In genomic region chr5:11596657-11597071, GRCh38 we compare ENCODE assay signal across 1 cellular context.
TF ChIP-seq lines count a peak whose summit lies in the region.

No MANE protein-coding gene starts in this region.

TF ChIP-seq in HepG2, 621 proteins besides CTCF, POLR2A, EP300 and RAD21 (continued from another document and continues in another):
- 0 out of 2 replicates have a peak, but pooled peaks have one; percentile 27 for TF ChIP-seq ZNF639 (CRISPR knock-in tag; conservative IDR thresholded peaks at IDR 0.05)
- no peak for TF ChIP-seq ZNF556 (CRISPR knock-in tag; IDR thresholded peaks at IDR 0.05; ENCODE audit: borderline replicate concordance)
- 0 out of 2 replicates have a peak, but pooled peaks have one; percentile 22 for TF ChIP-seq PHF8 (CRISPR knock-in tag; IDR thresholded peaks at IDR 0.05)
- TF ChIP-seq, protein P1, sequence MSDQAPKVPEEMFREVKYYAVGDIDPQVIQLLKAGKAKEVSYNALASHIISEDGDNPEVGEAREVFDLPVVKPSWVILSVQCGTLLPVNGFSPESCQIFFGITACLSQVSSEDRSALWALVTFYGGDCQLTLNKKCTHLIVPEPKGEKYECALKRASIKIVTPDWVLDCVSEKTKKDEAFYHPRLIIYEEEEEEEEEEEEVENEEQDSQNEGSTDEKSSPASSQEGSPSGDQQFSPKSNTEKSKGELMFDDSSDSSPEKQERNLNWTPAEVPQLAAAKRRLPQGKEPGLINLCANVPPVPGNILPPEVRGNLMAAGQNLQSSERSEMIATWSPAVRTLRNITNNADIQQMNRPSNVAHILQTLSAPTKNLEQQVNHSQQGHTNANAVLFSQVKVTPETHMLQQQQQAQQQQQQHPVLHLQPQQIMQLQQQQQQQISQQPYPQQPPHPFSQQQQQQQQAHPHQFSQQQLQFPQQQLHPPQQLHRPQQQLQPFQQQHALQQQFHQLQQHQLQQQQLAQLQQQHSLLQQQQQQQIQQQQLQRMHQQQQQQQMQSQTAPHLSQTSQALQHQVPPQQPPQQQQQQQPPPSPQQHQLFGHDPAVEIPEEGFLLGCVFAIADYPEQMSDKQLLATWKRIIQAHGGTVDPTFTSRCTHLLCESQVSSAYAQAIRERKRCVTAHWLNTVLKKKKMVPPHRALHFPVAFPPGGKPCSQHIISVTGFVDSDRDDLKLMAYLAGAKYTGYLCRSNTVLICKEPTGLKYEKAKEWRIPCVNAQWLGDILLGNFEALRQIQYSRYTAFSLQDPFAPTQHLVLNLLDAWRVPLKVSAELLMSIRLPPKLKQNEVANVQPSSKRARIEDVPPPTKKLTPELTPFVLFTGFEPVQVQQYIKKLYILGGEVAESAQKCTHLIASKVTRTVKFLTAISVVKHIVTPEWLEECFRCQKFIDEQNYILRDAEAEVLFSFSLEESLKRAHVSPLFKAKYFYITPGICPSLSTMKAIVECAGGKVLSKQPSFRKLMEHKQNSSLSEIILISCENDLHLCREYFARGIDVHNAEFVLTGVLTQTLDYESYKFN (CRISPR knock-in tag; conservative IDR thresholded peaks at IDR 0.05) = peak; percentile 93
- peak; percentile 93; the same call in 1 of the 2 replicates for TF ChIP-seq SOX5 (CRISPR knock-in tag; IDR thresholded peaks at IDR 0.05; ENCODE audit: borderline replicate concordance)
- peak; percentile 66; the same call in 1 of the 2 replicates for TF ChIP-seq PHF21A (CRISPR knock-in tag; IDR thresholded peaks at IDR 0.05)
- TF ChIP-seq ZKSCAN8 (CRISPR knock-in tag; IDR thresholded peaks at IDR 0.05; ENCODE audit: borderline replicate concordance) = peak; percentile 52; the same call in 1 of the 2 replicates
- peak; percentile 91 for TF ChIP-seq HDAC2 (CRISPR knock-in tag; IDR thresholded peaks at IDR 0.05)
- TF ChIP-seq ATF1 (CRISPR knock-in tag; IDR thresholded peaks at IDR 0.05) = peak; percentile 31; the same call in 1 of the 2 replicates
- TF ChIP-seq FOXO1 (CRISPR knock-in tag; IDR thresholded peaks at IDR 0.05) = peak; percentile 84; the same call in 1 of the 2 replicates
- no peak for TF ChIP-seq SATB2 (CRISPR knock-in tag; IDR thresholded peaks at IDR 0.05)
- TF ChIP-seq REPIN1 (CRISPR knock-in tag; IDR thresholded peaks at IDR 0.05; ENCODE audit: borderline replicate concordance, low read depth) = peak; percentile 51; the same call in 1 of the 2 replicates
- TF ChIP-seq ZNF543 (CRISPR knock-in tag; IDR thresholded peaks at IDR 0.05) = peak; percentile 59; the same call in 1 of the 2 replicates
- TF ChIP-seq, protein P2, sequence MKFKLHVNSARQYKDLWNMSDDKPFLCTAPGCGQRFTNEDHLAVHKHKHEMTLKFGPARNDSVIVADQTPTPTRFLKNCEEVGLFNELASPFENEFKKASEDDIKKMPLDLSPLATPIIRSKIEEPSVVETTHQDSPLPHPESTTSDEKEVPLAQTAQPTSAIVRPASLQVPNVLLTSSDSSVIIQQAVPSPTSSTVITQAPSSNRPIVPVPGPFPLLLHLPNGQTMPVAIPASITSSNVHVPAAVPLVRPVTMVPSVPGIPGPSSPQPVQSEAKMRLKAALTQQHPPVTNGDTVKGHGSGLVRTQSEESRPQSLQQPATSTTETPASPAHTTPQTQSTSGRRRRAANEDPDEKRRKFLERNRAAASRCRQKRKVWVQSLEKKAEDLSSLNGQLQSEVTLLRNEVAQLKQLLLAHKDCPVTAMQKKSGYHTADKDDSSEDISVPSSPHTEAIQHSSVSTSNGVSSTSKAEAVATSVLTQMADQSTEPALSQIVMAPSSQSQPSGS (CRISPR knock-in tag; IDR thresholded peaks at IDR 0.05) = peak; percentile 79
- 0 out of 2 replicates have a peak, but pooled peaks have one; percentile 61 for TF ChIP-seq DNMT3B (CRISPR knock-in tag; conservative IDR thresholded peaks at IDR 0.05)
- peak; percentile 91 for TF ChIP-seq HMG20B (CRISPR knock-in tag; conservative IDR thresholded peaks at IDR 0.05)
- TF ChIP-seq TFE3 (CRISPR knock-in tag; IDR thresholded peaks at IDR 0.05) = peak; percentile 66; the same call in 1 of the 2 replicates
- TF ChIP-seq CHD4 (IDR thresholded peaks at IDR 0.05; ENCODE audit: borderline replicate concordance, low read length) = peak; percentile 58; the same call in 1 of the 2 replicates
- peak; percentile 58; the same call in 1 of the 2 replicates for TF ChIP-seq ZNF281 (CRISPR knock-in tag; IDR thresholded peaks at IDR 0.05; ENCODE audit: borderline replicate concordance)
- TF ChIP-seq NRL (CRISPR knock-in tag; IDR thresholded peaks at IDR 0.05; ENCODE audit: borderline replicate concordance) = no peak
- peak; percentile 92 for TF ChIP-seq GATAD2A (CRISPR knock-in tag; IDR thresholded peaks at IDR 0.05)
- TF ChIP-seq ARNT2 (CRISPR knock-in tag; IDR thresholded peaks at IDR 0.05; ENCODE audit: low read depth) = no peak
- no peak for TF ChIP-seq ZNF451 (CRISPR knock-in tag; IDR thresholded peaks at IDR 0.05)
- peak; percentile 42; the same call in 1 of the 2 replicates for TF ChIP-seq THAP11 (CRISPR knock-in tag; IDR thresholded peaks at IDR 0.05)
- TF ChIP-seq HOXD1 (CRISPR knock-in tag; IDR thresholded peaks at IDR 0.05) = peak; percentile 88
- no peak for TF ChIP-seq THAP8 (CRISPR knock-in tag; IDR thresholded peaks at IDR 0.05; ENCODE audit: borderline replicate concordance)
- TF ChIP-seq ZNF772 (CRISPR knock-in tag; IDR thresholded peaks at IDR 0.05) = 0 out of 2 replicates have a peak, but pooled peaks have one; percentile 42
- peak; percentile 62; the same call in 1 of the 2 replicates for TF ChIP-seq ERF (CRISPR knock-in tag; IDR thresholded peaks at IDR 0.05)
- peak; percentile 58 for TF ChIP-seq ASH2L (IDR thresholded peaks at IDR 0.05; ENCODE audit: insufficient read length, low read depth, low read length)
- peak; percentile 58; the same call in 1 of the 2 replicates for TF ChIP-seq SALL1 (CRISPR knock-in tag; IDR thresholded peaks at IDR 0.05)
- no peak for TF ChIP-seq SCMH1 (CRISPR knock-in tag; IDR thresholded peaks at IDR 0.05; ENCODE audit: borderline replicate concordance)
- peak; percentile 55; the same call in 1 of the 2 replicates for TF ChIP-seq DPF2 (CRISPR knock-in tag; IDR thresholded peaks at IDR 0.05; ENCODE audit: borderline replicate concordance, low read depth)
- TF ChIP-seq NKX3-1 (CRISPR knock-in tag; IDR thresholded peaks at IDR 0.05) = no peak
- 0 out of 2 replicates have a peak, but pooled peaks have one; percentile 80 for TF ChIP-seq SSRP1 (CRISPR knock-in tag; IDR thresholded peaks at IDR 0.05)
- peak; percentile 79 for TF ChIP-seq ZMYM4 (CRISPR knock-in tag; IDR thresholded peaks at IDR 0.05)
- TF ChIP-seq GATA4 (IDR thresholded peaks at IDR 0.05; ENCODE audit: borderline replicate concordance, low read depth) = peak; percentile 93; the same call in 1 of the 2 replicates
- peak; percentile 61; the same call in 1 of the 2 replicates for TF ChIP-seq IRF2 (CRISPR knock-in tag; IDR thresholded peaks at IDR 0.05)
- peak; percentile 97 for TF ChIP-seq BCL6 (CRISPR knock-in tag; IDR thresholded peaks at IDR 0.05)
- TF ChIP-seq, protein P3, sequence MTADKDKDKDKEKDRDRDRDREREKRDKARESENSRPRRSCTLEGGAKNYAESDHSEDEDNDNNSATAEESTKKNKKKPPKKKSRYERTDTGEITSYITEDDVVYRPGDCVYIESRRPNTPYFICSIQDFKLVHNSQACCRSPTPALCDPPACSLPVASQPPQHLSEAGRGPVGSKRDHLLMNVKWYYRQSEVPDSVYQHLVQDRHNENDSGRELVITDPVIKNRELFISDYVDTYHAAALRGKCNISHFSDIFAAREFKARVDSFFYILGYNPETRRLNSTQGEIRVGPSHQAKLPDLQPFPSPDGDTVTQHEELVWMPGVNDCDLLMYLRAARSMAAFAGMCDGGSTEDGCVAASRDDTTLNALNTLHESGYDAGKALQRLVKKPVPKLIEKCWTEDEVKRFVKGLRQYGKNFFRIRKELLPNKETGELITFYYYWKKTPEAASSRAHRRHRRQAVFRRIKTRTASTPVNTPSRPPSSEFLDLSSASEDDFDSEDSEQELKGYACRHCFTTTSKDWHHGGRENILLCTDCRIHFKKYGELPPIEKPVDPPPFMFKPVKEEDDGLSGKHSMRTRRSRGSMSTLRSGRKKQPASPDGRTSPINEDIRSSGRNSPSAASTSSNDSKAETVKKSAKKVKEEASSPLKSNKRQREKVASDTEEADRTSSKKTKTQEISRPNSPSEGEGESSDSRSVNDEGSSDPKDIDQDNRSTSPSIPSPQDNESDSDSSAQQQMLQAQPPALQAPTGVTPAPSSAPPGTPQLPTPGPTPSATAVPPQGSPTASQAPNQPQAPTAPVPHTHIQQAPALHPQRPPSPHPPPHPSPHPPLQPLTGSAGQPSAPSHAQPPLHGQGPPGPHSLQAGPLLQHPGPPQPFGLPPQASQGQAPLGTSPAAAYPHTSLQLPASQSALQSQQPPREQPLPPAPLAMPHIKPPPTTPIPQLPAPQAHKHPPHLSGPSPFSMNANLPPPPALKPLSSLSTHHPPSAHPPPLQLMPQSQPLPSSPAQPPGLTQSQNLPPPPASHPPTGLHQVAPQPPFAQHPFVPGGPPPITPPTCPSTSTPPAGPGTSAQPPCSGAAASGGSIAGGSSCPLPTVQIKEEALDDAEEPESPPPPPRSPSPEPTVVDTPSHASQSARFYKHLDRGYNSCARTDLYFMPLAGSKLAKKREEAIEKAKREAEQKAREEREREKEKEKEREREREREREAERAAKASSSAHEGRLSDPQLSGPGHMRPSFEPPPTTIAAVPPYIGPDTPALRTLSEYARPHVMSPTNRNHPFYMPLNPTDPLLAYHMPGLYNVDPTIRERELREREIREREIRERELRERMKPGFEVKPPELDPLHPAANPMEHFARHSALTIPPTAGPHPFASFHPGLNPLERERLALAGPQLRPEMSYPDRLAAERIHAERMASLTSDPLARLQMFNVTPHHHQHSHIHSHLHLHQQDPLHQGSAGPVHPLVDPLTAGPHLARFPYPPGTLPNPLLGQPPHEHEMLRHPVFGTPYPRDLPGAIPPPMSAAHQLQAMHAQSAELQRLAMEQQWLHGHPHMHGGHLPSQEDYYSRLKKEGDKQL (CRISPR knock-in tag; IDR thresholded peaks at IDR 0.05; ENCODE audit: low read depth) = peak; percentile 86
- peak; percentile 61 for TF ChIP-seq KDM6A (CRISPR knock-in tag; IDR thresholded peaks at IDR 0.05; ENCODE audit: low read depth)
- no peak for TF ChIP-seq FOXP1 (IDR thresholded peaks at IDR 0.05)
- peak; percentile 85; the same call in 1 of the 2 replicates for TF ChIP-seq FOXP1 (CRISPR knock-in tag; IDR thresholded peaks at IDR 0.05)
- TF ChIP-seq, protein P4, sequence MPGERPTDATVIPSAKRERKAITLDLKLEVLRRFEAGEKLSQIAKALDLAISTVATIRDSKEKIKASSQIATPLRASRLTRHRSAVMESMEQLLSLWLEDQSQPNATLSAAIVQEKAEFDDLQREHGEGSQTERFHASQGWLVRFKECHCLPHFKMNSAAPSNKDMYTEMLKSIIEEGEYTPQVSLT (CRISPR knock-in tag; IDR thresholded peaks at IDR 0.05; ENCODE audit: borderline replicate concordance, low read depth) = no peak
- TF ChIP-seq NCOR1 (IDR thresholded peaks at IDR 0.05; ENCODE audit: borderline replicate concordance, low read length) = peak; percentile 93; the same call in 1 of the 2 replicates
- peak; percentile 77 for TF ChIP-seq HNF4A (CRISPR knock-in tag; IDR thresholded peaks at IDR 0.05)
- peak; percentile 87; the same call in 1 of the 2 replicates for TF ChIP-seq TOE1 (CRISPR knock-in tag; IDR thresholded peaks at IDR 0.05)
- TF ChIP-seq ZNF124 (CRISPR knock-in tag; IDR thresholded peaks at IDR 0.05) = peak; percentile 28; the same call in 1 of the 2 replicates
- TF ChIP-seq FOXA3 (CRISPR knock-in tag; IDR thresholded peaks at IDR 0.05) = peak; percentile 88
